Comparison of ENCODE assay signal across 10 cellular contexts in genomic region chr22:37734402-37734700, GRCh38.
"Had no signal": no experiment of that assay in that cellular context is flagged by ENCODE, and none has a peak within 500 bp of the region (broad histone marks: within the 10 kb centered on the region; RNA-seq: fewer than 3 reads in every experiment).

No MANE protein-coding gene starts in this region.

- H3K27me3 ChIP-seq: colonic mucosa, heart left ventricle, tibial artery had no signal

- H3K27me3 Mint-ChIP-seq: natural killer cell treated with Interleukin-12 subunit alpha and Interleukin-12 subunit beta and Interleukin-15 and Interleukin-18, amount 100 ng/mL, for 72 hours had no signal

- H3K27ac Mint-ChIP-seq: mesothelial cell of epicardium; natural killer cell treated with Interleukin-12 subunit alpha and Interleukin-12 subunit beta and Interleukin-15 and Interleukin-18, amount 100 ng/mL, for 72 hours; stimulated activated effector memory CD8-positive, alpha-beta T cell treated with anti-CD3 and anti-CD28 coated beads, Interleukin-12 subunit alpha, Interleukin-12 subunit beta, amount 100 ng/mL, for 72 hours had no signal

- H3K4me3 ChIP-seq: colonic mucosa, heart left ventricle, tibial artery had no signal

- H3K4me1 ChIP-seq: tibial artery had no signal

- H3K4me3 Mint-ChIP-seq: mesothelial cell of epicardium; natural killer cell treated with Interleukin-12 subunit alpha and Interleukin-12 subunit beta and Interleukin-15 and Interleukin-18, amount 100 ng/mL, for 72 hours; stimulated activated effector memory CD8-positive, alpha-beta T cell treated with anti-CD3 and anti-CD28 coated beads, Interleukin-12 subunit alpha, Interleukin-12 subunit beta, amount 100 ng/mL, for 72 hours had no signal

- H3K27ac ChIP-seq: colonic mucosa, heart left ventricle, tibial artery had no signal

- H3K9me3 ChIP-seq: colonic mucosa, heart left ventricle, tibial artery had no signal

- DNase-seq: effector CD4-positive, alpha-beta T cell; heart left ventricle; stimulated activated CD4-positive, alpha-beta T cell treated with anti-CD3 and anti-CD28 coated beads, Interleukin-4, amount 100 ng/mL, for 1 hour; stimulated activated CD8-positive, alpha-beta memory T cell treated with anti-CD3 and anti-CD28 coated beads, Interleukin-4, amount 100 ng/mL, for 48 hours; stimulated activated naive CD8-positive, alpha-beta T cell treated with anti-CD3 and anti-CD28 coated beads, Interleukin-15, Interleukin-2, amounts not matched to agents 100 U/mL and 50 U/mL, for 24 hours; tibial artery had no signal

- H3K36me3 Mint-ChIP-seq: mesothelial cell of epicardium; natural killer cell treated with Interleukin-12 subunit alpha and Interleukin-12 subunit beta and Interleukin-15 and Interleukin-18, amount 100 ng/mL, for 72 hours; stimulated activated effector memory CD8-positive, alpha-beta T cell treated with anti-CD3 and anti-CD28 coated beads, Interleukin-12 subunit alpha, Interleukin-12 subunit beta, amount 100 ng/mL, for 72 hours had no signal

- H3K9me3 Mint-ChIP-seq: mesothelial cell of epicardium; natural killer cell treated with Interleukin-12 subunit alpha and Interleukin-12 subunit beta and Interleukin-15 and Interleukin-18, amount 100 ng/mL, for 72 hours; stimulated activated effector memory CD8-positive, alpha-beta T cell treated with anti-CD3 and anti-CD28 coated beads, Interleukin-12 subunit alpha, Interleukin-12 subunit beta, amount 100 ng/mL, for 72 hours had no signal

- H3K36me3 ChIP-seq: colonic mucosa, heart left ventricle, tibial artery had no signal
